ENCODE assay signal across 1 cellular context in the genomic region with DNA sequence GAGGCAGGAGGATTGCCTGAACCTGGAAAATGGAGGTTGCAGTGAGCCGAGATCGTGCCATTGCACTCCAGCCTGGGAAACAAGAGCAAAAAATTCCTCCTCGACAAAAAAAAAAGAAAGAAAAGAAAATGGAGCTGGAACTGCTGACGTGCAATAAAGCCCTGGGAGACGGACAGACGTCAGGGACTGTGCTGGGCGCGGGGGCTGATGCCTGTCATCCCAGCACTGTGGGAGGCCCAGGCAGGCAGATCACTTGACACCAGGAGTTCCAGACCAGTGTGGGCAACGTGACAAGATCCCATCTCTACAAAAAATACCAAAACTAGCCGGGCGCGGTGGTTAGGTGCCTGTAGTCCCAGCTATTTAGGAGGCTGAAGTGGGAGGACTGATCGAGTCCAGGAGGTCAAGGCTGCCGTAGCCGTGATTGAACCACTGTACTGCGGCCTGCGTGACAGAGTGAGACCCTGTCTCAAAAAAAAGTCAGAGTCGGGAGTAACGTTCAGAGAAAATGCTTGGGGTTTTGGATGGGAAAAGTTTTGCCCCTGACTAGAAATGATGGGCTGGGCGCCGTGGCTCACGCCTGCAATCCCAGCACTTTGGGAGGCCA.
TF ChIP-seq lines count a peak whose summit lies in the region.

No MANE protein-coding gene starts in this region.

TF ChIP-seq in WTC11, 78 proteins besides CTCF, POLR2A, EP300 and RAD21 (continued from another document):
- no peak for TF ChIP-seq NFYB (CRISPR knock-in tag; conservative IDR thresholded peaks at IDR 0.05; ENCODE audit: low read depth)
- no peak for TF ChIP-seq IRF1 (CRISPR knock-in tag; IDR thresholded peaks at IDR 0.05)
- TF ChIP-seq KAT7 (CRISPR knock-in tag; IDR thresholded peaks at IDR 0.05; ENCODE audit: borderline replicate concordance): no peak
- TF ChIP-seq ZNF671 (CRISPR knock-in tag; IDR thresholded peaks at IDR 0.05): no peak
- TF ChIP-seq SMAD3 (CRISPR knock-in tag; IDR thresholded peaks at IDR 0.05; ENCODE audit: borderline replicate concordance): no peak
- TF ChIP-seq USF2 (CRISPR knock-in tag; IDR thresholded peaks at IDR 0.05): no peak
- no peak for TF ChIP-seq ATF6 (CRISPR knock-in tag; IDR thresholded peaks at IDR 0.05)
